ENCODE assay signal across 19 cellular contexts in the genomic region with DNA sequence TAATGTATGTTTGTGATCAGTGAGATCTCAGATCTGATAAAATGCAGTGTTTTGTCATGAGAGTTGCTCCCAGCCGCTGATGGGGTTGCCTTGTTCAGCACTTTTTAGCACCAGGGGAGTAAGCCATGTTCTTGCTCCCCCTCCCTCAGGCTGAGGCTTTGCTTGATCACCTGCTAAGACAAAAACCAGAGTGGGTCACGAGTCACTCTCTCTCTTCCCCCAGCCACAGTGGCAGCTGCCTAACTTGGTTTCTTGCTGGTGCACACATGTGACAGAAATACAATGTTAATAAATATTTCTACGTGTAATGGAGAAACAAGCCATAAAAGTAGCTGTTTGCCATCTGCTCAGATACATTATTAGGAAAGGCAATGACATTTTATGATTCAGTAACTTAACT.
DNase-seq lines count a peak whose midpoint lies in the region; ATAC-seq and TF ChIP-seq lines count a peak whose summit lies in the region.
"Had no signal": no experiment of that assay in that cellular context is flagged by ENCODE, and none has a peak within 500 bp of the region (broad histone marks: within the 10 kb centered on the region; RNA-seq: fewer than 3 reads in every experiment).

No MANE protein-coding gene starts in this region.

- H3K9ac ChIP-seq in OCI-LY3 (ENCODE audit: low read length) = peak overlapping the region; percentile 64

- H3K36me3 Mint-ChIP-seq in activated CD4-positive, alpha-beta memory T cell treated with anti-CD3 and anti-CD28 coated beads for 36 hours = no peaks in the 10 kb centered on the region
- H3K36me3 Mint-ChIP-seq in activated CD4-positive, alpha-beta memory T cell treated with anti-CD3 and anti-CD28 coated beads, Interleukin-2, amount 10 ng/mL, durations not matched to agents 7 days and 5 days (ENCODE audit: low read depth) = no peaks in the 10 kb centered on the region
- H3K36me3 Mint-ChIP-seq in memory B cell (no peaks in the 10 kb centered on the region), type B pancreatic cell (peaks cover 20% of the 10 kb centered on the region), MCF 10A (ENCODE audit: insufficient read depth, unreplicated experiment) (peaks cover 28% of the 10 kb centered on the region), CD14-positive monocyte (no peaks in the 10 kb centered on the region)
- H3K36me3 Mint-ChIP-seq: naive thymus-derived CD8-positive, alpha-beta T cell had no signal

- no peak overlapping the region for H2AFZ ChIP-seq in OCI-LY3 (ENCODE audit: low read depth, low read length)

- H3K4me1 ChIP-seq in OCI-LY3 (ENCODE audit: low read length) = peaks cover 81% of the 10 kb centered on the region
- H3K4me1 ChIP-seq: SJSA1 had no signal

- POLR2A ChIA-PET in activated CD4-positive, alpha-beta memory T cell treated with anti-CD3 and anti-CD28 coated beads for 36 hours (lab: Charles Lee) = no interaction called here
- POLR2A ChIA-PET in activated CD4-positive, alpha-beta memory T cell treated with anti-CD3 and anti-CD28 coated beads, Interleukin-2, amount 10 ng/mL, durations not matched to agents 7 days and 5 days (lab: Charles Lee) = no interaction called here
- POLR2A ChIA-PET in MCF 10A (lab: Yijun Ruan, JAX) = interaction anchor here (1.1 to 1.2 kb wide), 2 partner anchors 23 to 38 kb away, joined by 3 read pairs; no protein-coding TSS in a partner anchor

- H4K20me1 ChIP-seq in OCI-LY3 (ENCODE audit: insufficient read depth, low read length) = no peaks in the 10 kb centered on the region

- no peaks in the 10 kb centered on the region for H3K27me3 Mint-ChIP-seq in activated CD4-positive, alpha-beta memory T cell treated with anti-CD3 and anti-CD28 coated beads for 36 hours
- H3K27me3 Mint-ChIP-seq in activated CD4-positive, alpha-beta memory T cell treated with anti-CD3 and anti-CD28 coated beads, Interleukin-2, amount 10 ng/mL, durations not matched to agents 7 days and 5 days = peaks cover 3% of the 10 kb centered on the region
- H3K27me3 Mint-ChIP-seq in memory B cell = no peaks in the 10 kb centered on the region
- no peaks in the 10 kb centered on the region for H3K27me3 Mint-ChIP-seq in type B pancreatic cell
- no peaks in the 10 kb centered on the region for H3K27me3 Mint-ChIP-seq in MCF 10A (ENCODE audit: insufficient read depth, unreplicated experiment)
- H3K27me3 Mint-ChIP-seq in CD14-positive monocyte (ENCODE audit: low read depth in 3 of 3) = peaks cover 0 to 7% (median 3%) of the 10 kb centered on the region in 3 donors

- H3K36me3 ChIP-seq in OCI-LY3 (replicated peaks; ENCODE audit: low read depth, low read length) = no peaks in the 10 kb centered on the region
- H3K36me3 ChIP-seq: ovary, SJSA1, tibial nerve had no signal

- peak overlapping the region; percentile 63 for H3K4me2 ChIP-seq in OCI-LY3 (ENCODE audit: low read length)

- H3K9me3 Mint-ChIP-seq in activated CD4-positive, alpha-beta memory T cell treated with anti-CD3 and anti-CD28 coated beads for 36 hours = peaks cover 2% of the 10 kb centered on the region
- peaks cover 1% of the 10 kb centered on the region for H3K9me3 Mint-ChIP-seq in activated CD4-positive, alpha-beta memory T cell treated with anti-CD3 and anti-CD28 coated beads, Interleukin-2, amount 10 ng/mL, durations not matched to agents 7 days and 5 days
- no peaks in the 10 kb centered on the region for H3K9me3 Mint-ChIP-seq in memory B cell
- H3K9me3 Mint-ChIP-seq in type B pancreatic cell = peaks cover 5% of the 10 kb centered on the region
- H3K9me3 Mint-ChIP-seq in MCF 10A (ENCODE audit: unreplicated experiment) = no peaks in the 10 kb centered on the region
- peaks cover 0 to 16% (median 9%) of the 10 kb centered on the region in 7 donors for H3K9me3 Mint-ChIP-seq in CD14-positive monocyte

- H3K27ac ChIP-seq in OCI-LY3 (ENCODE audit: low read length) = peak overlapping the region; percentile 98
- H3K27ac ChIP-seq: ovary, SJSA1, tibial nerve had no signal

- peaks cover 27% of the 10 kb centered on the region for H3K4me1 Mint-ChIP-seq in activated CD4-positive, alpha-beta memory T cell treated with anti-CD3 and anti-CD28 coated beads for 36 hours (ENCODE audit: low read depth)
- H3K4me1 Mint-ChIP-seq in activated CD4-positive, alpha-beta memory T cell treated with anti-CD3 and anti-CD28 coated beads, Interleukin-2, amount 10 ng/mL, durations not matched to agents 7 days and 5 days = peaks cover 15% of the 10 kb centered on the region
- H3K4me1 Mint-ChIP-seq in memory B cell (peaks cover 5% of the 10 kb centered on the region), type B pancreatic cell (ENCODE audit: unreplicated experiment) (peaks cover 47% of the 10 kb centered on the region), MCF 10A (ENCODE audit: insufficient read depth, unreplicated experiment) (peaks cover 28% of the 10 kb centered on the region), CD14-positive monocyte (no peaks in the 10 kb centered on the region)

- no TSS peak for BruUV-seq in MCF 10A (replicated peaks; lab: Mats Ljungman, UMichigan)

- H3K9me3 ChIP-seq in OCI-LY3 (ENCODE audit: insufficient read depth, low read length) = no peaks in the 10 kb centered on the region
- H3K9me3 ChIP-seq: ovary, SJSA1, tibial nerve had no signal

- no peak for TF ChIP-seq CTCF in OCI-LY3 (IDR thresholded peaks at IDR 0.05; ENCODE audit: low read depth, low read length)
- no peak for TF ChIP-seq CTCF in type B pancreatic cell (conservative IDR thresholded peaks at IDR 0.05)
- no peak for TF ChIP-seq CTCF in MCF 10A (IDR thresholded peaks at IDR 0.05; ENCODE audit: unreplicated experiment)
- no peak for TF ChIP-seq CTCF in CD14-positive monocyte (IDR thresholded peaks at IDR 0.05)

- intact Hi-C loops in activated CD4-positive, alpha-beta memory T cell treated with anti-CD3 and anti-CD28 coated beads for 36 hours (cut with micrococcal nuclease) = no loop called here
- intact Hi-C loops in MCF 10A (cut with micrococcal nuclease) = no loop called here
- intact Hi-C loops in CD14-positive monocyte (cut with micrococcal nuclease) = loop anchor here (10.0 kb wide), 1 partner anchor 56 kb away; no protein-coding TSS in a partner anchor

- no peak overlapping the region for H3K27ac Mint-ChIP-seq in activated CD4-positive, alpha-beta memory T cell treated with anti-CD3 and anti-CD28 coated beads for 36 hours
- H3K27ac Mint-ChIP-seq in activated CD4-positive, alpha-beta memory T cell treated with anti-CD3 and anti-CD28 coated beads, Interleukin-2, amount 10 ng/mL, durations not matched to agents 7 days and 5 days = no peak overlapping the region
- H3K27ac Mint-ChIP-seq in memory B cell = no peak overlapping the region
- peak overlapping the region; percentile 70 for H3K27ac Mint-ChIP-seq in type B pancreatic cell
- H3K27ac Mint-ChIP-seq in MCF 10A (ENCODE audit: low read depth, unreplicated experiment) = no peak overlapping the region
- H3K27ac Mint-ChIP-seq in CD14-positive monocyte = no peak overlapping the region
- H3K27ac Mint-ChIP-seq: H9 had no signal

- H3K4me3 Mint-ChIP-seq in activated CD4-positive, alpha-beta memory T cell treated with anti-CD3 and anti-CD28 coated beads for 36 hours = no peak overlapping the region
- H3K4me3 Mint-ChIP-seq in activated CD4-positive, alpha-beta memory T cell treated with anti-CD3 and anti-CD28 coated beads, Interleukin-2, amount 10 ng/mL, durations not matched to agents 7 days and 5 days = no peak overlapping the region
- H3K4me3 Mint-ChIP-seq in memory B cell = no peak overlapping the region
- peak overlapping the region; percentile 26 for H3K4me3 Mint-ChIP-seq in type B pancreatic cell
- no peak overlapping the region for H3K4me3 Mint-ChIP-seq in MCF 10A (ENCODE audit: unreplicated experiment)
- H3K4me3 Mint-ChIP-seq in CD14-positive monocyte = no peak overlapping the region
- H3K4me3 Mint-ChIP-seq: H9; naive thymus-derived CD8-positive, alpha-beta T cell had no signal

- H3K4me3 ChIP-seq in OCI-LY3 (ENCODE audit: low read length) = peak overlapping the region; percentile 36; the same call in 1 of the 2 replicates
- H3K4me3 ChIP-seq: ovary, SJSA1, tibial nerve had no signal

- CTCF ChIA-PET in activated CD4-positive, alpha-beta memory T cell treated with anti-CD3 and anti-CD28 coated beads for 36 hours (lab: Charles Lee) = no interaction called here
- CTCF ChIA-PET in activated CD4-positive, alpha-beta memory T cell treated with anti-CD3 and anti-CD28 coated beads, Interleukin-2, amount 10 ng/mL, durations not matched to agents 7 days and 5 days (lab: Charles Lee) = interaction anchor here (1.0 kb wide), 1 partner anchor 10 kb away, joined by 3 read pairs; no protein-coding TSS in a partner anchor
- CTCF ChIA-PET in MCF 10A (lab: Yijun Ruan, JAX) = interaction anchor here (0.6 kb wide), 1 partner anchor 217 kb away, joined by 3 read pairs; no protein-coding TSS in a partner anchor

- peak; percentile 37 for ATAC-seq in memory B cell (ENCODE audit: low read depth)
- no peak for ATAC-seq in HG02588 (IDR thresholded peaks at IDR 0.05; ENCODE audit: unreplicated experiment)
- ATAC-seq: naive thymus-derived CD8-positive, alpha-beta T cell had no signal

- no peaks in the 10 kb centered on the region; the same call in 1 of the 2 replicates for H3K79me2 ChIP-seq in OCI-LY3 (ENCODE audit: low read length)

- peak; percentile 16 for DNase-seq in activated CD4-positive, alpha-beta memory T cell treated with anti-CD3 and anti-CD28 coated beads for 36 hours
- DNase-seq in activated CD4-positive, alpha-beta memory T cell treated with anti-CD3 and anti-CD28 coated beads, Interleukin-2, amount 10 ng/mL, durations not matched to agents 7 days and 5 days = no peak
- DNase-seq in memory B cell (ENCODE audit: low spot score in 2 of 2) = no peak
- no peak for DNase-seq in type B pancreatic cell (ENCODE audit: extremely low spot score, unreplicated experiment)
- no peak for DNase-seq in MCF 10A (ENCODE audit: unreplicated experiment)
- DNase-seq in CD14-positive monocyte (ENCODE audit: low spot score) = no peak
- DNase-seq: activated gamma-delta T cell treated with Interleukin-2 at 50 U/mL for 16 hours; COR-L47; erythroblast; H9; mesenchymal stem cell; naive thymus-derived CD8-positive, alpha-beta T cell; NCI-H1436; ovary; stimulated activated naive CD4-positive, alpha-beta T cell treated with Interleukin-2 at 50 U/mL for 16 hours had no signal

- H3K27me3 ChIP-seq in OCI-LY3 (ENCODE audit: low read depth, low read length) = no peaks in the 10 kb centered on the region
- H3K27me3 ChIP-seq: ovary, SJSA1, tibial nerve had no signal

Comparison
In these comparisons a context has a peak if more than half of its experiments do, and no peak if none do; other contexts are left out.
1. intact Hi-C loops: an anchor here in CD14-positive monocyte (10.0 kb wide); none called in activated CD4-positive, alpha-beta memory T cell treated with anti-CD3 and anti-CD28 coated beads for 36 hours and MCF 10A.